In the genomic region with DNA sequence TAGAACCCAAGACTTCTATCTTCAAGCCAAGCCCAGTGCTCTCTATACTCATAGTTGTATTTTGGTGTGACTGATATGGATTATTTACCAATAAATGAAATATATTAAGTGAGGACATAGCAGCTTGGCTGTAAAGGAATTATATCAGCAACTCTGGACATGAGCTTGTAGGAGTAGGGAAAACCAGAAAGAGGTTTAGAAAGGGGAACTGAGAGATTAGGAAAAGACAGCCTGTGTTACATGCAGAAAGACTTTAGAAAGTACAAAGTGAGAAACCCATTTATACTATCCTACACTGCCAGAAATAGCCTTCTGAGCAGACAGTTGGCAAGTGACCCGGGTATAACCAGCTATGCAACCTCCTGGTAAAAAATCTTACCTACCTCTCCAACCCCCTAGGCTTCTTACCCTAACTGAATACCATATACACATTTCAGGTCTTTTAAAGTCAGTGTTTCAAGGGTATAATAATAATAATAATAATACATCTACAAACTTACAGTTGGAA, we compare ENCODE assay signal across 19 cellular contexts.
DNase-seq lines count a peak whose midpoint lies in the region; ATAC-seq, FAIRE-seq and TF ChIP-seq lines count a peak whose summit lies in the region.
"Had no signal": no experiment of that assay in that cellular context is flagged by ENCODE, and none has a peak within 500 bp of the region (broad histone marks: within the 10 kb centered on the region; RNA-seq: fewer than 3 reads in every experiment).

No MANE protein-coding gene starts in this region.

- peaks cover 8% of the 10 kb centered on the region for H3K36me3 Mint-ChIP-seq in activated naive CD4-positive, alpha-beta T cell treated with anti-CD3 and anti-CD28 coated beads, Interleukin-2, amount 50 U/mL, for 24 hours
- peaks cover 27 to 42% of the 10 kb centered on the region in 2 donors for H3K36me3 Mint-ChIP-seq in stimulated activated naive B cell treated with anti-CD40 and anti-IgM and Interleukin-4, amounts not matched to agents 10 μg/mL and 1 μg/mL and 100 μg/mL, for 72 hours
- H3K36me3 Mint-ChIP-seq in activated CD4-positive, alpha-beta memory T cell treated with anti-CD3 and anti-CD28 coated beads, Interleukin-2, amount 10 ng/mL, durations not matched to agents 7 days and 5 days (ENCODE audit: low read depth): peaks cover 26% of the 10 kb centered on the region

- H3K27ac Mint-ChIP-seq in activated naive CD4-positive, alpha-beta T cell treated with anti-CD3 and anti-CD28 coated beads, Interleukin-2, amount 50 U/mL, for 24 hours: peak overlapping the region; percentile 33
- H3K27ac Mint-ChIP-seq in stimulated activated naive B cell treated with anti-CD40 and anti-IgM and Interleukin-4, amounts not matched to agents 10 μg/mL and 1 μg/mL and 100 μg/mL, for 72 hours: peak overlapping the region; percentile 56
- H3K27ac Mint-ChIP-seq in activated CD4-positive, alpha-beta memory T cell treated with anti-CD3 and anti-CD28 coated beads, Interleukin-2, amount 10 ng/mL, durations not matched to agents 7 days and 5 days: no peak overlapping the region
- H3K27ac Mint-ChIP-seq: GM23338 had no signal

- no peak for DNase-seq in activated naive CD4-positive, alpha-beta T cell treated with Interleukin-2 at 50 U/mL for 16 hours
- DNase-seq in Karpas-422 (no peak), GM12878 (ENCODE audit: low read depth, low spot score) (no peak), hepatocyte (ENCODE audit: low spot score) (no peak)
- DNase-seq in stimulated activated naive B cell treated with anti-CD40 and anti-IgM and Interleukin-4, amounts not matched to agents 10 μg/mL and 1 μg/mL and 100 μg/mL, for 72 hours: no peak
- DNase-seq in activated CD4-positive, alpha-beta memory T cell treated with anti-CD3 and anti-CD28 coated beads, Interleukin-2, amount 10 ng/mL, durations not matched to agents 7 days and 5 days: no peak
- DNase-seq: DMS79 treated with DMSO at 0.1 percent for 48 hours; KG1; NCI-H2029 treated with DMSO at 0.1 percent for 48 hours; NCI-H524 treated with DMSO at 0.1 percent for 48 hours; NK-92 treated with Interleukin-12 subunit alpha and Interleukin-12 subunit beta, amount 100 ng/mL, for 24 hours; SJCRH30 had no signal

- no peak overlapping the region for H3K4me3 Mint-ChIP-seq in activated naive CD4-positive, alpha-beta T cell treated with anti-CD3 and anti-CD28 coated beads, Interleukin-2, amount 50 U/mL, for 24 hours
- H3K4me3 Mint-ChIP-seq in stimulated activated naive B cell treated with anti-CD40 and anti-IgM and Interleukin-4, amounts not matched to agents 10 μg/mL and 1 μg/mL and 100 μg/mL, for 72 hours: no peak overlapping the region
- no peak overlapping the region for H3K4me3 Mint-ChIP-seq in activated CD4-positive, alpha-beta memory T cell treated with anti-CD3 and anti-CD28 coated beads, Interleukin-2, amount 10 ng/mL, durations not matched to agents 7 days and 5 days
- H3K4me3 Mint-ChIP-seq: GM23338 had no signal

- RAD21 ChIA-PET in GM12878 (lab: Charles Lee; ENCODE audit: unreplicated experiment): interaction anchor here (0.5 to 2.2 kb wide), 6 partner anchors 8 to 151 kb away, joined by 3 to 21 read pairs (median 4); no protein-coding TSS in a partner anchor

- no peaks in the 10 kb centered on the region for H3K27me3 ChIP-seq in Karpas-422 (ENCODE audit: low read length)
- H3K27me3 ChIP-seq in GM12878 (replicated peaks in 1 of 2; ENCODE audit: control insufficient read depth in 2 of 2, insufficient read depth in 2 of 2, low read length in 1 of 2): no peaks in the 10 kb centered on the region
- H3K27me3 ChIP-seq in hepatocyte: no peaks in the 10 kb centered on the region
- H3K27me3 ChIP-seq: SJCRH30 had no signal

- no peak for TF ChIP-seq EP300 in GM12878 (IDR thresholded peaks at IDR 0.05; ENCODE audit: borderline replicate concordance in 1 of 2, control insufficient read depth in 1 of 2, low read depth in 2 of 2, low read length in 2 of 2)

- 0% methylated on average over 1 of the region's 1 CpG for WGBS in GM12878 (ENCODE audit: insufficient coverage, insufficient replicate concordance, low lambda C conversion rate, missing lambda C conversion rate)
- WGBS in hepatocyte (ENCODE audit: low lambda C conversion rate, missing lambda C conversion rate): 0% methylated on average over 1 of the region's 1 CpG

- no peaks in the 10 kb centered on the region for H3K9me3 Mint-ChIP-seq in activated naive CD4-positive, alpha-beta T cell treated with anti-CD3 and anti-CD28 coated beads, Interleukin-2, amount 50 U/mL, for 24 hours
- H3K9me3 Mint-ChIP-seq in stimulated activated naive B cell treated with anti-CD40 and anti-IgM and Interleukin-4, amounts not matched to agents 10 μg/mL and 1 μg/mL and 100 μg/mL, for 72 hours: no peaks in the 10 kb centered on the region
- no peaks in the 10 kb centered on the region for H3K9me3 Mint-ChIP-seq in activated CD4-positive, alpha-beta memory T cell treated with anti-CD3 and anti-CD28 coated beads, Interleukin-2, amount 10 ng/mL, durations not matched to agents 7 days and 5 days
- H3K9me3 Mint-ChIP-seq: GM23338 had no signal

- TF ChIP-seq POLR2A in GM12878 (IDR thresholded peaks at IDR 0.05; ENCODE audit: low read depth, low read length): no peak

- CTCF ChIA-PET in GM12878 (lab: Yijun Ruan, JAX): interaction anchor here (0.5 to 8.0 kb wide), 9 partner anchors 9 to 1121 kb away, joined by 3 to 82 read pairs (median 4); no protein-coding TSS in a partner anchor
- CTCF ChIA-PET in activated CD4-positive, alpha-beta memory T cell treated with anti-CD3 and anti-CD28 coated beads, Interleukin-2, amount 10 ng/mL, durations not matched to agents 7 days and 5 days (lab: Charles Lee): interaction anchor here (0.6 to 3.3 kb wide), 3 partner anchors 8 to 15 kb away, joined by 3 to 19 read pairs (median 8); no protein-coding TSS in a partner anchor

- no peaks in the 10 kb centered on the region for H4K20me1 ChIP-seq in Karpas-422 (ENCODE audit: insufficient read depth, low read depth, low read length)
- no peaks in the 10 kb centered on the region; the same call in 1 of the 2 replicates for H4K20me1 ChIP-seq in GM12878 (ENCODE audit: control insufficient read depth, insufficient read depth)
- H4K20me1 ChIP-seq in hepatocyte (ENCODE audit: insufficient read depth, poor library complexity, severe bottlenecking): no peaks in the 10 kb centered on the region

- H3K4me3 ChIP-seq in Karpas-422 (ENCODE audit: low read length) (no peak overlapping the region), GM12878 (no peak overlapping the region), hepatocyte (no peak overlapping the region)
- H3K4me3 ChIP-seq: GM23338, SJCRH30 had no signal

- no peak for FAIRE-seq in GM12878 (lab: Jason Lieb, UNC)
- FAIRE-seq: D721Med, G401.6 had no signal

- H3K27ac ChIP-seq in Karpas-422 (ENCODE audit: low read length): peak overlapping the region; percentile 47
- no peak overlapping the region for H3K27ac ChIP-seq in GM12878 (ENCODE audit: control insufficient read depth, insufficient read depth)
- H3K27ac ChIP-seq in hepatocyte: no peak overlapping the region
- H3K27ac ChIP-seq: C4-2B, RWPE1, SJCRH30 had no signal

- H3K4me2 ChIP-seq in Karpas-422 (ENCODE audit: low read depth, low read length, poor library complexity, severe bottlenecking): no peak overlapping the region
- H3K4me2 ChIP-seq in GM12878 (ENCODE audit: control insufficient read depth, insufficient read depth): no peak overlapping the region
- no peak overlapping the region for H3K4me2 ChIP-seq in hepatocyte
- H3K4me2 ChIP-seq: GM23338 had no signal

- TF ChIP-seq CTCF in GM12878 (IDR thresholded peaks at IDR 0.05 in 2 of 3, conservative IDR thresholded peaks at IDR 0.05 in 1 of 3; ENCODE audit: control insufficient read depth in 2 of 3, extremely low read depth in 1 of 3, insufficient read depth in 1 of 3, low read depth in 3 of 3, low read length in 3 of 3): no peak
- no peak for TF ChIP-seq CTCF in hepatocyte (IDR thresholded peaks at IDR 0.05; ENCODE audit: poor library complexity)

- in situ Hi-C loops in GM12878 (cut with MboI): no loop called here

- H3K9me2 ChIP-seq in Karpas-422 (replicated peaks; ENCODE audit: insufficient read depth, low read length): no peaks in the 10 kb centered on the region
- H3K9me2 ChIP-seq in hepatocyte (replicated peaks; ENCODE audit: insufficient read depth): no peaks in the 10 kb centered on the region

- intact Hi-C loops in GM12878 (cut with micrococcal nuclease; ENCODE audit: unreplicated experiment): loop anchor here (10.0 kb wide), 1 partner anchor 608 kb away; the partner anchor contains the start of gene BOLL

- POLR2A ChIA-PET in GM12878 (lab: Charles Lee): interaction anchor here (1.2 kb wide), 1 partner anchor 80 kb away, joined by 3 read pairs; no protein-coding TSS in a partner anchor
- POLR2A ChIA-PET in activated CD4-positive, alpha-beta memory T cell treated with anti-CD3 and anti-CD28 coated beads, Interleukin-2, amount 10 ng/mL, durations not matched to agents 7 days and 5 days (lab: Charles Lee): no interaction called here

- no TSS peak for BruUV-seq in GM12878 (replicated peaks; lab: Mats Ljungman, UMichigan)

- TF ChIP-seq RAD21 in GM12878 (IDR thresholded peaks at IDR 0.05; ENCODE audit: insufficient read depth, low read depth, low read length): no peak

- H3K27me3 Mint-ChIP-seq in activated naive CD4-positive, alpha-beta T cell treated with anti-CD3 and anti-CD28 coated beads, Interleukin-2, amount 50 U/mL, for 24 hours: no peaks in the 10 kb centered on the region
- no peaks in the 10 kb centered on the region for H3K27me3 Mint-ChIP-seq in stimulated activated naive B cell treated with anti-CD40 and anti-IgM and Interleukin-4, amounts not matched to agents 10 μg/mL and 1 μg/mL and 100 μg/mL, for 72 hours
- H3K27me3 Mint-ChIP-seq in activated CD4-positive, alpha-beta memory T cell treated with anti-CD3 and anti-CD28 coated beads, Interleukin-2, amount 10 ng/mL, durations not matched to agents 7 days and 5 days: no peaks in the 10 kb centered on the region

- no peak overlapping the region for H2AFZ ChIP-seq in Karpas-422 (ENCODE audit: low read length)
- H2AFZ ChIP-seq in GM12878 (ENCODE audit: control insufficient read depth, low read depth, low read length): no peak overlapping the region
- H2AFZ ChIP-seq in hepatocyte: no peak overlapping the region
- H2AFZ ChIP-seq: GM23338 had no signal

- SMC1A ChIA-PET in GM12878 (lab: Charles Lee; ENCODE audit: uncharacterized antibody, unreplicated experiment): interaction anchor here (0.9 to 20.9 kb wide), 6 partner anchors 8 to 153 kb away, joined by 3 to 478 read pairs (median 5); no protein-coding TSS in a partner anchor

- peaks cover 51% of the 10 kb centered on the region for H3K4me1 ChIP-seq in Karpas-422 (ENCODE audit: low read length)
- H3K4me1 ChIP-seq in GM12878 (ENCODE audit: control insufficient read depth, insufficient read depth, low read length): no peaks in the 10 kb centered on the region; the same call in 1 of the 2 replicates
- H3K4me1 ChIP-seq in hepatocyte (ENCODE audit: insufficient read depth): no peaks in the 10 kb centered on the region
- H3K4me1 ChIP-seq: SJCRH30 had no signal

- H3K4me1 Mint-ChIP-seq in activated naive CD4-positive, alpha-beta T cell treated with anti-CD3 and anti-CD28 coated beads, Interleukin-2, amount 50 U/mL, for 24 hours: peaks cover 69% of the 10 kb centered on the region
- H3K4me1 Mint-ChIP-seq in stimulated activated naive B cell treated with anti-CD40 and anti-IgM and Interleukin-4, amounts not matched to agents 10 μg/mL and 1 μg/mL and 100 μg/mL, for 72 hours: peaks cover 28 to 69% of the 10 kb centered on the region in 2 donors
- peaks cover 9% of the 10 kb centered on the region for H3K4me1 Mint-ChIP-seq in activated CD4-positive, alpha-beta memory T cell treated with anti-CD3 and anti-CD28 coated beads, Interleukin-2, amount 10 ng/mL, durations not matched to agents 7 days and 5 days
- H3K4me1 Mint-ChIP-seq: GM23338 had no signal

- ATAC-seq in GM12878: peak; percentile 61
- ATAC-seq in stimulated activated naive B cell treated with anti-CD40 and anti-IgM and Interleukin-4, amounts not matched to agents 10 μg/mL and 1 μg/mL and 100 μg/mL, for 72 hours (replicated peaks): no peak
- ATAC-seq in HG02763 (IDR thresholded peaks at IDR 0.05; ENCODE audit: unreplicated experiment): no peak
- ATAC-seq: GM23338 had no signal

- H3K9ac ChIP-seq in Karpas-422 (ENCODE audit: low read length) (no peak overlapping the region), GM12878 (ENCODE audit: control insufficient read depth, insufficient read depth, low read length) (no peak overlapping the region)

- H3K36me3 ChIP-seq in Karpas-422 (ENCODE audit: insufficient read depth, low read length) (peaks cover 9% of the 10 kb centered on the region; the same call in 1 of the 2 replicates), GM12878 (ENCODE audit: control insufficient read depth in 2 of 2, insufficient read depth in 2 of 2, low read length in 1 of 2) (peaks cover 1 to 19% of the 10 kb centered on the region in 2 experiments; a peak in 2 of 4 replicates), hepatocyte (replicated peaks; ENCODE audit: insufficient read depth, low read depth) (no peaks in the 10 kb centered on the region)
- H3K36me3 ChIP-seq: SJCRH30 had no signal

- H3K9me3 ChIP-seq in Karpas-422 (ENCODE audit: low read length) (no peaks in the 10 kb centered on the region), GM12878 (replicated peaks; ENCODE audit: control insufficient read depth, insufficient read depth, low read length) (no peaks in the 10 kb centered on the region), hepatocyte (ENCODE audit: low read depth) (no peaks in the 10 kb centered on the region)
- H3K9me3 ChIP-seq: SJCRH30 had no signal

- H3K79me2 ChIP-seq in Karpas-422 (ENCODE audit: low read length) (peaks cover 84% of the 10 kb centered on the region), GM12878 (ENCODE audit: control insufficient read depth, insufficient read depth, low read length) (peaks cover 7% of the 10 kb centered on the region), hepatocyte (no peaks in the 10 kb centered on the region)
